8 cellular contexts compared by ENCODE assay signal in genomic region chr16:71722801-71723536, GRCh38. TPM values are rescaled to one million over a fixed set of nuclear protein-coding genes. Genes with fewer than 3 reads are reported as not detected.
DNase-seq lines count a peak whose midpoint lies in the region; ATAC-seq, FAIRE-seq and TF ChIP-seq lines count a peak whose summit lies in the region.

No MANE protein-coding gene starts in this region.

- no peaks in the 10 kb centered on the region for H3K9me3 ChIP-seq in tibial nerve

- TF ChIP-seq CTCF in tibial nerve (IDR thresholded peaks at IDR 0.05) = no peak

- H3K27me3 ChIP-seq in tibial nerve = no peaks in the 10 kb centered on the region

- H3K36me3 ChIP-seq in tibial nerve = no peaks in the 10 kb centered on the region

- DNase-seq in DMS53 (lab: John Stamatoyannopoulos, UW) = peak; percentile 81
- DNase-seq in HTR-8/SVneo (ENCODE audit: insufficient read length, low spot score) = peak; percentile 91
- DNase-seq in SK-MEL-5 (ENCODE audit: low read depth, low spot score) = peak; percentile 65
- peak; percentile 56 for DNase-seq in activated naive CD4-positive, alpha-beta T cell treated with anti-CD3 and anti-CD28 coated beads, Interleukin-2, amount 50 U/mL, for 16 hours
- DNase-seq in germinal center (ENCODE audit: low spot score) = peak; percentile 70
- DNase-seq in occipital lobe (lab: John Stamatoyannopoulos, UW) = peak; percentile 43
- DNase-seq in tibial nerve (ENCODE audit: low spot score in 2 of 2) = peak; percentile 30 to 38

- TF ChIP-seq EP300 in tibial nerve (IDR thresholded peaks at IDR 0.05) = peak in 1 of 2 donors; percentile 40

- peak; percentile 97 for FAIRE-seq in HTR-8/SVneo (lab: Jason Lieb, UNC)

- peaks cover 0 to 34% (median 15%) of the 10 kb centered on the region in 4 donors for H3K4me1 ChIP-seq in tibial nerve

- in situ Hi-C loops in SK-MEL-5 (cut with HindIII; ENCODE audit: low pct_unique_long_range_greater_than_20kb, low sequenced_read_pairs) = no loop called here

- H3K27ac ChIP-seq in tibial nerve = peak overlapping the region; percentile 73 to 95 (median 91)

- TF ChIP-seq POLR2A in tibial nerve (IDR thresholded peaks at IDR 0.05) = no peak

- 0 to 1% methylated on average over 15 to 34 of the region's 59 CpGs for WGBS in tibial nerve, 2 donors

- peak overlapping the region; percentile 77 to 97 (median 80) for H3K4me3 ChIP-seq in tibial nerve

- ATAC-seq in GM21423 (IDR thresholded peaks at IDR 0.05; ENCODE audit: unreplicated experiment) = peak; percentile 32

RNA-seq across cellular contexts. Expression of gene PHLPP2, which starts 1.5 kb away (rescaled TPM):
- total RNA-seq in SK-MEL-5 (2014; rRNA removed; shearing (Covaris generic)) = 3.0 and 3.4 TPM in 2 replicates
- polyA plus RNA-seq in SK-MEL-5 (2015; cell fraction: cytosol; rRNA removed) = 3.9 and 5.7 TPM in 2 replicates
- polyA plus RNA-seq in SK-MEL-5 (2015; cell fraction: nucleus; rRNA removed) = 8.2 and 10.2 TPM in 2 replicates
- total RNA-seq in occipital lobe (27.0 TPM), tibial nerve (10 to 100 TPM; 13.8 to 18.2 (median 16.2) TPM)

Comparison
In these comparisons a context has a peak if more than half of its experiments do, and no peak if none do; other contexts are left out.
1. Peak in every context shown above with its lines: DNase-seq, ATAC-seq, H3K4me3 ChIP-seq and H3K27ac ChIP-seq.
2. DNase-seq: peak in every context shown above with its lines; median percentile 91 in HTR-8/SVneo; 81 in DMS53; 70 in germinal center; 65 in SK-MEL-5; 56 in activated naive CD4-positive, alpha-beta T cell treated with anti-CD3 and anti-CD28 coated beads, Interleukin-2, amount 50 U/mL, for 16 hours; 43 in occipital lobe; 34 in tibial nerve.